9 cellular contexts compared by ENCODE assay signal in genomic region chrX:77900688-77901087, GRCh38. TPM values are rescaled to one million over a fixed set of nuclear protein-coding genes. Genes with fewer than 3 reads are reported as not detected.
DNase-seq lines count a peak whose midpoint lies in the region; ATAC-seq, FAIRE-seq and TF ChIP-seq lines count a peak whose summit lies in the region.
"Had no signal": no experiment of that assay in that cellular context is flagged by ENCODE, and none has a peak within 500 bp of the region (broad histone marks: within the 10 kb centered on the region; RNA-seq: fewer than 3 reads in every experiment).

No MANE protein-coding gene starts in this region.

- no peaks in the 10 kb centered on the region for H3K9me3 Mint-ChIP-seq in activated naive CD4-positive, alpha-beta T cell treated with anti-CD3 and anti-CD28 coated beads, Interleukin-2, amount 50 U/mL, for 24 hours
- H3K9me3 Mint-ChIP-seq in activated T-helper 17 cell treated with anti-CD3 and anti-CD28 coated beads, Interleukin-2, amount 50 U/mL, for 72 hours, result no peaks in the 10 kb centered on the region

- H3K4me1 ChIP-seq in iPS-20b (ENCODE audit: insufficient read depth, low read length), result no peaks in the 10 kb centered on the region
- peaks cover 0 to 17% (median 0%) of the 10 kb centered on the region in 4 donors for H3K4me1 ChIP-seq in tibial nerve

- WGBS in tibial nerve, 2 donors, result 64 to 100% methylated on average over 1 of the region's 1 CpG

- peak overlapping the region; percentile 98 for H3K27ac Mint-ChIP-seq in activated naive CD4-positive, alpha-beta T cell treated with anti-CD3 and anti-CD28 coated beads, Interleukin-2, amount 50 U/mL, for 24 hours
- peak overlapping the region; percentile 91 for H3K27ac Mint-ChIP-seq in activated T-helper 17 cell treated with anti-CD3 and anti-CD28 coated beads, Interleukin-2, amount 50 U/mL, for 72 hours

- H3K27ac ChIP-seq in iPS-20b (ENCODE audit: low read length) (no peak overlapping the region), tibial nerve (peak overlapping the region in 3 of 4 donors; percentile 86 to 88 (median 88))

- ATAC-seq in activated T-helper 17 cell treated with anti-CD3 and anti-CD28 coated beads, Interleukin-2, amount 50 U/mL, for 72 hours (replicated peaks), result no peak
- ATAC-seq in HG03342 (IDR thresholded peaks at IDR 0.05; ENCODE audit: unreplicated experiment), result no peak

- no peak for FAIRE-seq in frontal cortex (lab: Jason Lieb, UNC)

- no peak for TF ChIP-seq CTCF in tibial nerve (IDR thresholded peaks at IDR 0.05)

- H3K9ac ChIP-seq in iPS-20b (ENCODE audit: low read depth, low read length), result peak overlapping the region; percentile 98

- H3K9me3 ChIP-seq in iPS-20b (ENCODE audit: insufficient read depth, low read depth, low read length) (no peaks in the 10 kb centered on the region), tibial nerve (no peaks in the 10 kb centered on the region)

- peak overlapping the region; percentile 89 for H3K4me3 ChIP-seq in iPS-20b (ENCODE audit: low read length)
- H3K4me3 ChIP-seq in tibial nerve, result peak overlapping the region in 2 of 4 donors; percentile 56 to 60

- H3K36me3 ChIP-seq in iPS-20b (ENCODE audit: insufficient read depth, low read depth, low read length) (peaks cover 30% of the 10 kb centered on the region), tibial nerve (peaks cover 0 to 21% (median 0%) of the 10 kb centered on the region in 3 donors)

- H3K27me3 Mint-ChIP-seq in activated naive CD4-positive, alpha-beta T cell treated with anti-CD3 and anti-CD28 coated beads, Interleukin-2, amount 50 U/mL, for 24 hours, result no peaks in the 10 kb centered on the region
- H3K27me3 Mint-ChIP-seq in activated T-helper 17 cell treated with anti-CD3 and anti-CD28 coated beads, Interleukin-2, amount 50 U/mL, for 72 hours, result no peaks in the 10 kb centered on the region

- H3K27me3 ChIP-seq in iPS-20b (ENCODE audit: insufficient read depth, low read length) (no peaks in the 10 kb centered on the region), tibial nerve (no peaks in the 10 kb centered on the region)

- peaks cover 6% of the 10 kb centered on the region for H3K36me3 Mint-ChIP-seq in activated naive CD4-positive, alpha-beta T cell treated with anti-CD3 and anti-CD28 coated beads, Interleukin-2, amount 50 U/mL, for 24 hours
- H3K36me3 Mint-ChIP-seq in activated T-helper 17 cell treated with anti-CD3 and anti-CD28 coated beads, Interleukin-2, amount 50 U/mL, for 72 hours (ENCODE audit: low read depth), result peaks cover 62% of the 10 kb centered on the region

- H3K4me1 Mint-ChIP-seq in activated naive CD4-positive, alpha-beta T cell treated with anti-CD3 and anti-CD28 coated beads, Interleukin-2, amount 50 U/mL, for 24 hours, result peaks cover 22% of the 10 kb centered on the region
- no peaks in the 10 kb centered on the region for H3K4me1 Mint-ChIP-seq in activated T-helper 17 cell treated with anti-CD3 and anti-CD28 coated beads, Interleukin-2, amount 50 U/mL, for 72 hours

- peak overlapping the region; percentile 99 for H3K4me3 Mint-ChIP-seq in activated naive CD4-positive, alpha-beta T cell treated with anti-CD3 and anti-CD28 coated beads, Interleukin-2, amount 50 U/mL, for 24 hours
- H3K4me3 Mint-ChIP-seq in activated T-helper 17 cell treated with anti-CD3 and anti-CD28 coated beads, Interleukin-2, amount 50 U/mL, for 72 hours, result peak overlapping the region; percentile 92

- DNase-seq in activated naive CD4-positive, alpha-beta T cell treated with anti-CD3 and anti-CD28 coated beads, Interleukin-2, amount 50 U/mL, for 16 hours, result no peak
- DNase-seq in tibial nerve (ENCODE audit: low spot score in 2 of 2), result no peak
- no peak for DNase-seq in frontal cortex (ENCODE audit: low spot score in 2 of 2)
- DNase-seq in T-helper 9 cell, result no peak
- DNase-seq: NCI-H1048 had no signal

- TF ChIP-seq EP300 in tibial nerve (IDR thresholded peaks at IDR 0.05), result no peak

- TF ChIP-seq POLR2A in tibial nerve (IDR thresholded peaks at IDR 0.05), result no peak

RNA-seq across cellular contexts. Expression of gene COX7B, which starts 1.4 kb away (rescaled TPM):
- 100 to 1,000 TPM; 166 to 272 TPM for total RNA-seq in activated T-helper 17 cell treated with anti-CD3 and anti-CD28 coated beads, Interleukin-2, amount 50 U/mL, for 72 hours
- total RNA-seq in tibial nerve (100 to 1,000 TPM; 192 to 319 (median 226) TPM), frontal cortex (79.9 TPM)

RNA-seq across cellular contexts. Expression of gene MAGT1, which starts 5.5 kb away (rescaled TPM):
- 10 to 100 TPM; 28.6 to 43.2 TPM for total RNA-seq in activated T-helper 17 cell treated with anti-CD3 and anti-CD28 coated beads, Interleukin-2, amount 50 U/mL, for 72 hours
- total RNA-seq in tibial nerve (10 to 100 TPM; 52.7 to 59.0 (median 56.2) TPM), frontal cortex (19.6 TPM)

RNA-seq across cellular contexts. Expression of gene ATP7A, which starts 9.8 kb away (rescaled TPM):
- total RNA-seq in activated T-helper 17 cell treated with anti-CD3 and anti-CD28 coated beads, Interleukin-2, amount 50 U/mL, for 72 hours, result 10 to 100 TPM in 1 of 2 donors, 1 to 10 TPM in 1; 9.5 to 17.3 TPM
- total RNA-seq in tibial nerve (10 to 100 TPM in 2 of 4 donors, 1 to 10 TPM in 2; 9.4 to 12.7 (median 10.4) TPM), frontal cortex (15.1 TPM)
